Comparison of ENCODE assay signal across 1 cellular context in the genomic region with DNA sequence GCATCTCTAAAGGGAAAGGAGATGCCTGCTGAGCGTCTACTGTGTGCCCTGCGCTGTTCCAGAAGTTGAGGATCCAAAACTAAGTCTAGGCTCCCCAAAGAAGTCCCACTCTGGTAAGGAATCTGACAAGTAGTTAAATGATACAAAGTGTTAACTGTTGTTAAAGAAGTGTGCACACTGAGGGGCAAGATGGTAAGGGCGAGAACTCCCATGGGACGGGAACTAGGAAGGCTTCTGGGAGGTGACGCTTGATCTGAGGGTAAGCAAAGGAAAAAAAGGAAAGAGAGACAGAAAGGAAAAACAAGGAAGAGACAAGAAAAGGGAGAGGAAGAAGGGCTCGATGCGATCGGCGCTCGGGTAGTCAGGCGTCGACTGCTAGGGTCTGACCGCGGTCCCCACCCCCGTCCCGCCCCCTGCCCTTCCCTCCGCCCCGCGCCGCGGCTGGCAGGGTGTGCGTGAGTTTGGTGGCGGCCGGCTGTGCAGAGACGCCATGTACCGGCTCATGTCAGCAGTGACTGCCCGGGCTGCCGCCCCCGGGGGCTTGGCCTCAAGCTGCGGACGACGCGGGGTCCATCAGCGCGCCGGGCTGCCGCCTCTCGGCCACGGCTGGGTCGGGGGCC.
TF ChIP-seq lines count a peak whose summit lies in the region.

TSS of gene LACTB (plus strand) at position 480 of the 620 bp plus-strand sequence. CDS start at position 491, 11 bp downstream.

TF ChIP-seq in HepG2, 621 proteins besides CTCF, POLR2A, EP300 and RAD21 (continued from another document and continues in another):
- TF ChIP-seq, protein P1, sequence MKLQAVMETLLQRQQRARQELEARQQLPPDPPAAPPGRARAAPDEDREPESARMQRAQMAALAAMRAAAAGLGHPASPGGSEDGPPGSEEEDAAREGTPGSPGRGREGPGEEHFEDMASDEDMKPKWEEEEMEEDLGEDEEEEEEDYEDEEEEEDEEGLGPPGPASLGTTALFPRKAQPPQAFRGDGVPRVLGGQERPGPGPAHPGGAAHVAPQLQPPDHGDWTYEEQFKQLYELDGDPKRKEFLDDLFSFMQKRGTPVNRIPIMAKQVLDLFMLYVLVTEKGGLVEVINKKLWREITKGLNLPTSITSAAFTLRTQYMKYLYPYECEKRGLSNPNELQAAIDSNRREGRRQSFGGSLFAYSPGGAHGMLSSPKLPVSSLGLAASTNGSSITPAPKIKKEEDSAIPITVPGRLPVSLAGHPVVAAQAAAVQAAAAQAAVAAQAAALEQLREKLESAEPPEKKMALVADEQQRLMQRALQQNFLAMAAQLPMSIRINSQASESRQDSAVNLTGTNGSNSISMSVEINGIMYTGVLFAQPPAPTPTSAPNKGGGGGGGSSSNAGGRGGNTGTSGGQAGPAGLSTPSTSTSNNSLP (IDR thresholded peaks at IDR 0.05; ENCODE audit: low read depth, low read length) = no peak
- TF ChIP-seq MED1 (CRISPR knock-in tag; IDR thresholded peaks at IDR 0.05) (peak; percentile 47; the same call in 1 of the 2 replicates), ZNF274 (CRISPR knock-in tag; IDR thresholded peaks at IDR 0.05) (no peak), ZNF331 (CRISPR knock-in tag; IDR thresholded peaks at IDR 0.05) (peak; percentile 52; the same call in 1 of the 2 replicates), PHF21A (CRISPR knock-in tag; IDR thresholded peaks at IDR 0.05) (no peak), ZNF296 (CRISPR knock-in tag; conservative IDR thresholded peaks at IDR 0.05) (no peak), PHF8 (CRISPR knock-in tag; IDR thresholded peaks at IDR 0.05) (peak; percentile 27; the same call in 1 of the 2 replicates), ELF4 (CRISPR knock-in tag; IDR thresholded peaks at IDR 0.05; ENCODE audit: borderline replicate concordance) (no peak), ZNF264 (CRISPR knock-in tag; IDR thresholded peaks at IDR 0.05) (no peak), ZNF577 (CRISPR knock-in tag; IDR thresholded peaks at IDR 0.05; ENCODE audit: borderline replicate concordance, low read depth) (no peak), ZNF777 (CRISPR knock-in tag; IDR thresholded peaks at IDR 0.05) (peak; percentile 57; the same call in 1 of the 2 replicates), SOX5 (CRISPR knock-in tag; IDR thresholded peaks at IDR 0.05; ENCODE audit: borderline replicate concordance) (peak; percentile 32; the same call in 1 of the 2 replicates), CBFB (CRISPR knock-in tag; IDR thresholded peaks at IDR 0.05) (no peak), ZFY (CRISPR knock-in tag; IDR thresholded peaks at IDR 0.05) (peak; percentile 61; the same call in 1 of the 2 replicates), ZNF891 (CRISPR knock-in tag; IDR thresholded peaks at IDR 0.05) (no peak), ZMYM4 (CRISPR knock-in tag; IDR thresholded peaks at IDR 0.05) (peak; percentile 15; the same call in 1 of the 2 replicates), E2F2 (CRISPR knock-in tag; IDR thresholded peaks at IDR 0.05; ENCODE audit: borderline replicate concordance) (no peak), ISL2 (CRISPR knock-in tag; IDR thresholded peaks at IDR 0.05) (0 out of 2 replicates have a peak, but pooled peaks have one; percentile 16), ZNF678 (CRISPR knock-in tag; IDR thresholded peaks at IDR 0.05) (no peak), NFKBIZ (CRISPR knock-in tag; IDR thresholded peaks at IDR 0.05) (no peak), MED13 (CRISPR knock-in tag; IDR thresholded peaks at IDR 0.05) (no peak), ZMAT3 (CRISPR knock-in tag; conservative IDR thresholded peaks at IDR 0.05) (no peak), ZNF687 (CRISPR knock-in tag; IDR thresholded peaks at IDR 0.05) (no peak; the same call in 1 of the 2 replicates), ZBTB34 (CRISPR knock-in tag; IDR thresholded peaks at IDR 0.05) (no peak), TEF (CRISPR knock-in tag; IDR thresholded peaks at IDR 0.05) (no peak), ELF1 (CRISPR knock-in tag; IDR thresholded peaks at IDR 0.05) (peak; percentile 64), KLF6 (CRISPR knock-in tag; IDR thresholded peaks at IDR 0.05) (no peak; the same call in 1 of the 2 replicates), SNAPC5 (CRISPR knock-in tag; IDR thresholded peaks at IDR 0.05; ENCODE audit: borderline replicate concordance) (no peak)
- TF ChIP-seq, protein P2, sequence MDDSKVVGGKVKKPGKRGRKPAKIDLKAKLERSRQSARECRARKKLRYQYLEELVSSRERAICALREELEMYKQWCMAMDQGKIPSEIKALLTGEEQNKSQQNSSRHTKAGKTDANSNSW (CRISPR knock-in tag; IDR thresholded peaks at IDR 0.05; ENCODE audit: borderline replicate concordance) = no peak
- TF ChIP-seq, protein P3, sequence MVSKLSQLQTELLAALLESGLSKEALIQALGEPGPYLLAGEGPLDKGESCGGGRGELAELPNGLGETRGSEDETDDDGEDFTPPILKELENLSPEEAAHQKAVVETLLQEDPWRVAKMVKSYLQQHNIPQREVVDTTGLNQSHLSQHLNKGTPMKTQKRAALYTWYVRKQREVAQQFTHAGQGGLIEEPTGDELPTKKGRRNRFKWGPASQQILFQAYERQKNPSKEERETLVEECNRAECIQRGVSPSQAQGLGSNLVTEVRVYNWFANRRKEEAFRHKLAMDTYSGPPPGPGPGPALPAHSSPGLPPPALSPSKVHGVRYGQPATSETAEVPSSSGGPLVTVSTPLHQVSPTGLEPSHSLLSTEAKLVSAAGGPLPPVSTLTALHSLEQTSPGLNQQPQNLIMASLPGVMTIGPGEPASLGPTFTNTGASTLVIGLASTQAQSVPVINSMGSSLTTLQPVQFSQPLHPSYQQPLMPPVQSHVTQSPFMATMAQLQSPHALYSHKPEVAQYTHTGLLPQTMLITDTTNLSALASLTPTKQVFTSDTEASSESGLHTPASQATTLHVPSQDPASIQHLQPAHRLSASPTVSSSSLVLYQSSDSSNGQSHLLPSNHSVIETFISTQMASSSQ (IDR thresholded peaks at IDR 0.05; ENCODE audit: low read depth) = no peak
- TF ChIP-seq, protein P3 (CRISPR knock-in tag; IDR thresholded peaks at IDR 0.05; ENCODE audit: borderline replicate concordance) = 0 out of 2 replicates have a peak, but pooled peaks have one; percentile 6
- TF ChIP-seq, protein P4, sequence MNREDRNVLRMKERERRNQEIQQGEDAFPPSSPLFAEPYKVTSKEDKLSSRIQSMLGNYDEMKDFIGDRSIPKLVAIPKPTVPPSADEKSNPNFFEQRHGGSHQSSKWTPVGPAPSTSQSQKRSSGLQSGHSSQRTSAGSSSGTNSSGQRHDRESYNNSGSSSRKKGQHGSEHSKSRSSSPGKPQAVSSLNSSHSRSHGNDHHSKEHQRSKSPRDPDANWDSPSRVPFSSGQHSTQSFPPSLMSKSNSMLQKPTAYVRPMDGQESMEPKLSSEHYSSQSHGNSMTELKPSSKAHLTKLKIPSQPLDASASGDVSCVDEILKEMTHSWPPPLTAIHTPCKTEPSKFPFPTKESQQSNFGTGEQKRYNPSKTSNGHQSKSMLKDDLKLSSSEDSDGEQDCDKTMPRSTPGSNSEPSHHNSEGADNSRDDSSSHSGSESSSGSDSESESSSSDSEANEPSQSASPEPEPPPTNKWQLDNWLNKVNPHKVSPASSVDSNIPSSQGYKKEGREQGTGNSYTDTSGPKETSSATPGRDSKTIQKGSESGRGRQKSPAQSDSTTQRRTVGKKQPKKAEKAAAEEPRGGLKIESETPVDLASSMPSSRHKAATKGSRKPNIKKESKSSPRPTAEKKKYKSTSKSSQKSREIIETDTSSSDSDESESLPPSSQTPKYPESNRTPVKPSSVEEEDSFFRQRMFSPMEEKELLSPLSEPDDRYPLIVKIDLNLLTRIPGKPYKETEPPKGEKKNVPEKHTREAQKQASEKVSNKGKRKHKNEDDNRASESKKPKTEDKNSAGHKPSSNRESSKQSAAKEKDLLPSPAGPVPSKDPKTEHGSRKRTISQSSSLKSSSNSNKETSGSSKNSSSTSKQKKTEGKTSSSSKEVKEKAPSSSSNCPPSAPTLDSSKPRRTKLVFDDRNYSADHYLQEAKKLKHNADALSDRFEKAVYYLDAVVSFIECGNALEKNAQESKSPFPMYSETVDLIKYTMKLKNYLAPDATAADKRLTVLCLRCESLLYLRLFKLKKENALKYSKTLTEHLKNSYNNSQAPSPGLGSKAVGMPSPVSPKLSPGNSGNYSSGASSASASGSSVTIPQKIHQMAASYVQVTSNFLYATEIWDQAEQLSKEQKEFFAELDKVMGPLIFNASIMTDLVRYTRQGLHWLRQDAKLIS (CRISPR knock-in tag; IDR thresholded peaks at IDR 0.05) = no peak
